ENCODE assay signal across 8 cellular contexts in the genomic region with DNA sequence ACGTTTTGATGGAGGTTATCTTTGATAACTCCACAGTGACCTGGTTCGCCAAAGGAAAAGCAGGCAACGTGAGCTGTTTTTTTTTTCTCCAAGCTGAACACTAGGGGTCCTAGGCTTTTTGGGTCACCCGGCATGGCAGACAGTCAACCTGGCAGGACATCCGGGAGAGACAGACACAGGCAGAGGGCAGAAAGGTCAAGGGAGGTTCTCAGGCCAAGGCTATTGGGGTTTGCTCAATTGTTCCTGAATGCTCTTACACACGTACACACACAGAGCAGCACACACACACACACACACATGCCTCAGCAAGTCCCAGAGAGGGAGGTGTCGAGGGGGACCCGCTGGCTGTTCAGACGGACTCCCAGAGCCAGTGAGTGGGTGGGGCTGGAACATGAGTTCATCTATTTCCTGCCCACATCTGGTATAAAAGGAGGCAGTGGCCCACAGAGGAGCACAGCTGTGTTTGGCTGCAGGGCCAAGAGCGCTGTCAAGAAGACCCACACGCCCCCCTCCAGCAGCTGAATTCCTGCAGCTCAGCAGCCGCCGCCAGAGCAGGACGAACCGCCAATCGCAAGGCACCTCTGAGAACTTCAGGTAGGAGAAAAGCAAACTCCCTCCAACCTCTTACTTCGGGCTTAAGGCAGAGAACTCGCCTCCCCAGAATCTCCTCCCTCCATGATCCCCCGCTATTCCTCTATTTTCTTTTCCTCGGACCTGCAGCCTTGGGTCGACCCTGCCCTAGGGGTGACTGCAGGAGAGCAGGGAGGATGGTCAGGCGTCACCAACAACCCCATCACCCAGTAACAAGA. TPM values are rescaled to one million over a fixed set of nuclear protein-coding genes. Genes with fewer than 3 reads are reported as not detected.
A peak's percentile ranks its signal among the peaks of the same experiment; 100 is the strongest.
DNase-seq lines count a peak whose midpoint lies in the region; ATAC-seq, FAIRE-seq and TF ChIP-seq lines count a peak whose summit lies in the region.

A gene (plus strand): TSS at position 454 of the 809 bp plus-strand sequence. CDS start 1,290 bp downstream, outside the sequence.

- in situ Hi-C loops in Caki2 (cut with HindIII; ENCODE audit: low pct_unique_long_range_greater_than_20kb, low sequenced_read_pairs): no loop called here

- H3K23ac ChIP-seq in H1 (ENCODE audit: insufficient read length): no peak within 1 kb of the TSS

- H3K56ac ChIP-seq in H1 (replicated peaks; ENCODE audit: insufficient read length, low read depth, low read length): no peak within 1 kb of the TSS

- peak within 1 kb of the TSS; percentile 67 for H4K91ac ChIP-seq in H1 (replicated peaks; ENCODE audit: insufficient read length, low read length)

- no peak within 1 kb of the TSS for H3K14ac ChIP-seq in H1 (ENCODE audit: insufficient read length)

- peaks cover 29% of the 10 kb centered on the region for H3K4me1 Mint-ChIP-seq in memory B cell

- FAIRE-seq in H1 (lab: Jason Lieb, UNC): no peak

- 0 out of 2 replicates have a peak within 1 kb of the TSS, but pooled peaks have one; percentile 19 for H4K8ac ChIP-seq in H1 (ENCODE audit: extremely low read depth, insufficient read depth, low read length)

- H3K9me3 Mint-ChIP-seq in memory B cell: no peaks in the 10 kb centered on the region

- no peak within 1 kb of the TSS for H2AK5ac ChIP-seq in H1 (ENCODE audit: low read depth, low read length)

- TF ChIP-seq CTCF in Loucy (conservative IDR thresholded peaks at IDR 0.05; ENCODE audit: low read length): peak; percentile 65
- peak; percentile 6 to 39 (median 16); a peak in 3 of 4 replicates for TF ChIP-seq CTCF in H1 (IDR thresholded peaks at IDR 0.05; ENCODE audit: control extremely low read depth in 1 of 3, insufficient read depth in 1 of 3, low read depth in 1 of 3, low read length in 3 of 3)

- H3K4me2 ChIP-seq in Loucy (ENCODE audit: low read depth, low read length, poor library complexity, severe bottlenecking) (peak within 1 kb of the TSS; percentile 97), H1 (ENCODE audit: insufficient read depth in 1 of 2, low read depth in 2 of 2, low read length in 2 of 2) (peak within 1 kb of the TSS; percentile 57 to 70)

- H3F3A ChIP-seq in Loucy (ENCODE audit: low read depth): no peaks in the 10 kb centered on the region

- H3K9me2 ChIP-seq in Loucy (replicated peaks; ENCODE audit: low read depth, low read length): no peaks in the 10 kb centered on the region

- H3K79me1 ChIP-seq in H1 (ENCODE audit: low read depth, low read length): no peaks in the 10 kb centered on the region

- peak; percentile 29 for ATAC-seq in GM19397 (IDR thresholded peaks at IDR 0.05; ENCODE audit: unreplicated experiment)
- peak; percentile 62 for ATAC-seq in memory B cell (ENCODE audit: low read depth)
- ATAC-seq in HG02571 (IDR thresholded peaks at IDR 0.05; ENCODE audit: unreplicated experiment): no peak

- H3K9me3 ChIP-seq in Loucy (ENCODE audit: insufficient read depth, low read depth, low read length) (no peaks in the 10 kb centered on the region), H1 (ENCODE audit: insufficient read depth in 2 of 2, low read depth in 1 of 2, low read length in 1 of 2) (peaks cover 0 to 4% of the 10 kb centered on the region in 2 experiments; a peak in 1 of 4 replicates)

- no peaks in the 10 kb centered on the region for H3K36me3 Mint-ChIP-seq in memory B cell

- H3K9ac ChIP-seq in Loucy (ENCODE audit: low read depth, low read length, poor library complexity, severe bottlenecking) (peak within 1 kb of the TSS; percentile 75), H1 (replicated peaks in 1 of 4; ENCODE audit: extremely low read depth in 1 of 4, low read depth in 3 of 4, low read length in 3 of 4) (no peak within 1 kb of the TSS)

- H3K4me1 ChIP-seq in Loucy (ENCODE audit: insufficient read depth, low read length, poor library complexity, severe bottlenecking): peaks cover 45% of the 10 kb centered on the region
- peaks cover 11 to 19% (median 12%) of the 10 kb centered on the region in 4 experiments for H3K4me1 ChIP-seq in H1 (replicated peaks in 1 of 4; ENCODE audit: control insufficient read depth in 3 of 4, insufficient read depth in 4 of 4, low read length in 3 of 4)

- peak within 1 kb of the TSS; percentile 36 for H3K4ac ChIP-seq in H1 (replicated peaks; ENCODE audit: insufficient read length, low read depth, low read length)

- H3K79me2 ChIP-seq in Loucy (ENCODE audit: insufficient read depth, low read length) (peaks cover 8% of the 10 kb centered on the region; the same call in 1 of the 2 replicates), H1 (ENCODE audit: control insufficient read depth in 1 of 2, insufficient read depth in 2 of 2, low read length in 2 of 2) (no peaks in the 10 kb centered on the region)

- H3K27me3 ChIP-seq in Loucy (ENCODE audit: insufficient read depth, low read length, poor library complexity, severe bottlenecking) (no peaks in the 10 kb centered on the region), H1 (replicated peaks in 1 of 4; ENCODE audit: control insufficient read depth in 3 of 4, extremely low read depth in 1 of 4, insufficient read depth in 3 of 4, low read length in 3 of 4) (no peaks in the 10 kb centered on the region; a peak in 1 of 7 replicates)

- 32% methylated on average over 20 of the region's 22 CpGs; no CpG with 5 or more reads in 1 of the 2 experiments for WGBS in H1 (ENCODE audit: extremely low coverage in 1 of 2, insufficient coverage in 1 of 2, insufficient read length in 1 of 2, insufficient replicate concordance in 2 of 2, low coverage in 1 of 2, low lambda C conversion rate in 2 of 2, missing lambda C conversion rate in 1 of 2), 2 experiments

- H3K27ac Mint-ChIP-seq in memory B cell: peak within 1 kb of the TSS; percentile 49

- no peaks in the 10 kb centered on the region; the same call in 1 of the 2 replicates for H3K23me2 ChIP-seq in H1 (ENCODE audit: low read depth, low read length)

- DNase-seq in Caki2 (ENCODE audit: low read depth) (peak; percentile 95), H1 (ENCODE audit: low read depth in 1 of 2, low spot score in 2 of 2) (peak in 1 of 2 experiments; percentile 73), memory B cell (ENCODE audit: low spot score in 2 of 2) (peak in 1 of 2 donors; percentile 16)
- peak; percentile 43 for DNase-seq in activated CD4-positive, alpha-beta T cell treated with anti-CD3 and anti-CD28 coated beads, Interleukin-2, amount 50 U/mL, for 1 hour
- DNase-seq in stimulated activated CD8-positive, alpha-beta memory T cell treated with anti-CD3 and anti-CD28 coated beads, Interleukin-7, amount 100 ng/mL, for 4 hours (ENCODE audit: low read depth in 2 of 2): peak; percentile 29 to 44

- peak within 1 kb of the TSS; percentile 78 for H3K4me3 ChIP-seq in Loucy (ENCODE audit: low read length, poor library complexity, severe bottlenecking)
- H3K4me3 ChIP-seq in H1 (ENCODE audit: extremely low read depth in 1 of 4, insufficient read depth in 2 of 4, low read depth in 3 of 4, low read length in 4 of 4): peak within 1 kb of the TSS in 3 of 4 experiments; percentile 9 to 34 (median 29); a peak in 3 of 8 replicates

- H4K20me1 ChIP-seq in Loucy (ENCODE audit: insufficient read depth, low read length, poor library complexity, severe bottlenecking): no peaks in the 10 kb centered on the region
- no peaks in the 10 kb centered on the region for H4K20me1 ChIP-seq in H1 (replicated peaks in 1 of 2; ENCODE audit: control insufficient read depth in 1 of 2, insufficient read depth in 2 of 2, low read length in 2 of 2)

- peaks cover 26% of the 10 kb centered on the region for H3K27me3 Mint-ChIP-seq in memory B cell

- peak within 1 kb of the TSS; percentile 92 for H2AFZ ChIP-seq in Loucy (ENCODE audit: low read length)
- peak within 1 kb of the TSS; percentile 59; the same call in 1 of the 2 replicates for H2AFZ ChIP-seq in H1 (ENCODE audit: low read length)

- no peak for TF ChIP-seq EP300 in H1 (IDR thresholded peaks at IDR 0.05; ENCODE audit: borderline replicate concordance in 1 of 2, low read depth in 2 of 2, low read length in 2 of 2)

- peak within 1 kb of the TSS; percentile 45 for H3K4me3 Mint-ChIP-seq in memory B cell

- H3K18ac ChIP-seq in H1 (ENCODE audit: extremely low read depth, low read length): peak within 1 kb of the TSS; percentile 79

- peak within 1 kb of the TSS; percentile 18 for H2BK120ac ChIP-seq in H1 (replicated peaks; ENCODE audit: low read depth, low read length)

- peak within 1 kb of the TSS; percentile 92; the same call in 1 of the 2 replicates for H2BK5ac ChIP-seq in H1 (ENCODE audit: low read depth, low read length)

- H4K5ac ChIP-seq in H1 (ENCODE audit: insufficient read length, low read depth, low read length): peak within 1 kb of the TSS; percentile 25

- CTCF ChIA-PET in H1 (lab: Charles Lee; ENCODE audit: partially characterized antibody): interaction anchor here (0.6 to 8.3 kb wide), 17 partner anchors 10 to 151 kb away, joined by 3 to 80 read pairs (median 5); no protein-coding TSS in a partner anchor

- TF ChIP-seq POLR2A in H1 (IDR thresholded peaks at IDR 0.05; ENCODE audit: control extremely low read depth in 1 of 2, low read depth in 2 of 2, low read length in 2 of 2): no peak

- no peak within 1 kb of the TSS for H3K27ac ChIP-seq in H1 (ENCODE audit: low read depth, low read length)

- H3K36me3 ChIP-seq in Loucy (ENCODE audit: insufficient read depth, low read length): no peaks in the 10 kb centered on the region
- no peaks in the 10 kb centered on the region for H3K36me3 ChIP-seq in H1 (ENCODE audit: control insufficient read depth in 2 of 4, insufficient read depth in 4 of 4, low read length in 3 of 4)

- POLR2A ChIA-PET in H1 (lab: Charles Lee; ENCODE audit: partially characterized antibody): interaction anchor here (0.6 to 3.2 kb wide), 10 partner anchors 10 to 237 kb away, joined by 3 to 15 read pairs (median 3); no protein-coding TSS in a partner anchor

- peak within 1 kb of the TSS; percentile 88 for H2BK20ac ChIP-seq in H1 (ENCODE audit: low read length)

- peak within 1 kb of the TSS; percentile 97 for H2BK12ac ChIP-seq in H1 (ENCODE audit: low read depth, low read length)

- H2BK15ac ChIP-seq in H1 (ENCODE audit: low read length): peak within 1 kb of the TSS; percentile 90

- TF ChIP-seq RAD21 in H1 (IDR thresholded peaks at IDR 0.05 in 1 of 2, conservative IDR thresholded peaks at IDR 0.05 in 1 of 2; ENCODE audit: low read depth in 2 of 2, low read length in 2 of 2): no peak

TF ChIP-seq in H1, 55 proteins besides CTCF, POLR2A, EP300 and RAD21 (continues in another document):
- TF ChIP-seq CEBPB (IDR thresholded peaks at IDR 0.05; ENCODE audit: low read depth, low read length): no peak

RNA-seq across cellular contexts. Expression of the gene that starts here (rescaled TPM):
- 36.7 and 42.4 TPM in 2 replicates for total RNA-seq in Caki2 (2014; rRNA removed; shearing (Covaris generic); ENCODE audit: low replicate concordance)
- 5.6 and 6.8 TPM in 2 replicates for total RNA-seq in H1 (2021; fragmentation: NEBNext Ultra II Directional; extraction: Animal tissue kit (Norgen Biotek cat#: 25700))
- 3.7 and 3.8 TPM in 2 replicates for polyA plus RNA-seq in H1 (2011; rRNA removed)
- 3.4 TPM for polyA plus RNA-seq in H1 (2011; cell fraction: cytosol; rRNA removed)
- polyA plus RNA-seq in H1 (2011; cell fraction: nucleus; rRNA removed): 2.8 TPM
- polyA plus RNA-seq in H1 (2012, experiment 1 of 2): 2.5 to 2.9 TPM (median 2.7 TPM) in 4 replicates
- polyA plus RNA-seq in H1 (2012, experiment 2 of 2): 1.9 TPM
- polyA plus RNA-seq in H1 (2013, experiment 1 of 2): 20.1 TPM
- polyA plus RNA-seq in H1 (2013, experiment 2 of 2): 28.6 TPM
- polyA minus RNA-seq in H1 (2011; rRNA and poly(A)+ RNA removed): 4.2 and 4.4 TPM in 2 replicates
- 1.9 TPM for polyA minus RNA-seq in H1 (2011; cell fraction: cytosol; rRNA and poly(A)+ RNA removed)
- polyA minus RNA-seq in H1 (2011; cell fraction: nucleus; rRNA and poly(A)+ RNA removed): 1.00 TPM
